7 cellular contexts compared by ENCODE assay signal in the genomic region with DNA sequence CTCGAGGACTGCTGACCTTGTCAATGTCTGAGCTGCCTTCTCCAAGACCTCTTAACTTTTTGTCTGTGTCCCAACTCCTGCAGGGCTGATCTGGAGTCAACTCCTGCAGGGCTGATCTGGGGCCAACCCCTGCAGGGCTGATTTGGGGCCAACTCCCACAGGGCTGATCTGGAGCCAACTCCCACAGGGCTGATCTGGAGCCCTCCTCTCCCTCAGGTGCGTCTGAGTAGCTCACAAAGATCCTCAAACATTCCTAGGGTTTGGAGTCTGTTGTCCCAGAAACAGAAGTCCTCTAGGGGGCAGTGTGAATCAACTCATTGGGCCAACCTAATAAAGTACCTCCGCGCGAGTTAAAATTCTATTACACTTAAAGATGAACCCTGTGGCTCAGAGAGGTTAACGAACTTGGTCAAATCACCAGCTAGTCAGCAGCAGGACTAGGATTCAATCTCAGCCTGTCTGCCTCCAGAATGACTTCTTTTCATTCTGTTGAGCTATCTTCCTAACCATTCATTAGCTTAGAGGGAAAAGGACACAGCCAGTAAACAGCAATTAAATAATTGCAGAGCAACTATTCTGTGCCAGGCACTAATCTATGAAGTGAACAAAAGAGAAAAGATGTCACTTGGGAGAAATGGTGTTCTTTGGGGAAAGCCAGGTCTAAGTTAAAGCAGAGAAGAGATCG. TPM values are rescaled to one million over a fixed set of nuclear protein-coding genes. Genes with fewer than 3 reads are reported as not detected.
DNase-seq lines count a peak whose midpoint lies in the region; ATAC-seq, FAIRE-seq and TF ChIP-seq lines count a peak whose summit lies in the region.

No MANE protein-coding gene starts in this region.

- H4K20me1 ChIP-seq in astrocyte (ENCODE audit: insufficient read depth, low read length) = no peaks in the 10 kb centered on the region

- peaks cover 4% of the 10 kb centered on the region for H3K9me3 Mint-ChIP-seq in astrocyte (ENCODE audit: unreplicated experiment)

- H3K27ac Mint-ChIP-seq in astrocyte (ENCODE audit: unreplicated experiment) = no peak overlapping the region

- FAIRE-seq in astrocyte (lab: Jason Lieb, UNC) = no peak

- H3K36me3 ChIP-seq in astrocyte (ENCODE audit: insufficient read depth, low read length) = no peaks in the 10 kb centered on the region

- H2AFZ ChIP-seq in astrocyte (ENCODE audit: low read depth, low read length) = no peak overlapping the region

- H3K4me2 ChIP-seq in astrocyte (ENCODE audit: low read length) = no peak overlapping the region

- peak; percentile 68 for TF ChIP-seq CTCF in GM12875 (IDR thresholded peaks at IDR 0.05; ENCODE audit: borderline replicate concordance, insufficient read depth, low read depth, low read length)
- peak; percentile 87 for TF ChIP-seq CTCF in astrocyte (IDR thresholded peaks at IDR 0.05; ENCODE audit: insufficient read depth, low read depth, low read length)

- H3K27me3 Mint-ChIP-seq in astrocyte (ENCODE audit: low read depth, unreplicated experiment) = peaks cover 36% of the 10 kb centered on the region

- peaks cover 42% of the 10 kb centered on the region for H3K27me3 ChIP-seq in astrocyte (ENCODE audit: insufficient read depth, low read length)

- H3K9me3 ChIP-seq in astrocyte (ENCODE audit: insufficient read depth, low read depth, low read length) = no peaks in the 10 kb centered on the region

- H3K4me3 ChIP-seq in GM12875 (ENCODE audit: low read depth, low read length) (no peak overlapping the region), astrocyte (ENCODE audit: insufficient read depth, low read depth, low read length) (no peak overlapping the region)

- no peaks in the 10 kb centered on the region for H3K36me3 Mint-ChIP-seq in astrocyte (ENCODE audit: low read depth, unreplicated experiment)

- no peak overlapping the region for H3K9ac ChIP-seq in astrocyte (ENCODE audit: low read length)

- no peak overlapping the region for H3K4me3 Mint-ChIP-seq in astrocyte (ENCODE audit: unreplicated experiment)

- DNase-seq in NCI-H187 treated with DMSO at 0.1 percent for 48 hours (lab: John Stamatoyannopoulos, UW) (peak; percentile 14), T-helper 22 cell (ENCODE audit: low read depth) (peak; percentile 20), astrocyte (ENCODE audit: low read depth) (peak; percentile 38), iPS DF 4.7 (ENCODE audit: extremely low read depth, low spot score) (peak; percentile 69)
- DNase-seq in stimulated activated CD4-positive, alpha-beta T cell treated with anti-CD3 and anti-CD28 coated beads, Interleukin-12 subunit alpha, Interleukin-12 subunit beta, amount 100 ng/mL, for 24 hours (ENCODE audit: low read depth in 2 of 2) = peak; percentile 12 to 30

- ATAC-seq in HG03045 (IDR thresholded peaks at IDR 0.05; ENCODE audit: unreplicated experiment) = no peak

- H3K79me2 ChIP-seq in astrocyte (ENCODE audit: insufficient read depth, low read length) = no peaks in the 10 kb centered on the region

- H3K4me1 Mint-ChIP-seq in astrocyte (ENCODE audit: low read depth, unreplicated experiment) = peaks cover 18% of the 10 kb centered on the region

- H3K27ac ChIP-seq in astrocyte (ENCODE audit: low read depth, low read length) = no peak overlapping the region

- peaks cover 2% of the 10 kb centered on the region for H3K4me1 ChIP-seq in astrocyte (ENCODE audit: insufficient read depth, low read length)

RNA-seq across cellular contexts. Expression of a gene that starts 17.2 kb away (rescaled TPM):
- 15.0 and 15.4 TPM in 2 replicates for total RNA-seq in astrocyte

RNA-seq across cellular contexts. Expression of a gene that starts 47.0 kb away (rescaled TPM):
- 33.1 and 37.0 TPM in 2 replicates for total RNA-seq in astrocyte

Comparison
In these comparisons a context has a peak if more than half of its experiments do, and no peak if none do; other contexts are left out.
1. DNase-seq: peak in every context shown above with its lines; median percentile 69 in iPS DF 4.7; 38 in astrocyte; 21 in stimulated activated CD4-positive, alpha-beta T cell treated with anti-CD3 and anti-CD28 coated beads, Interleukin-12 subunit alpha, Interleukin-12 subunit beta, amount 100 ng/mL, for 24 hours; 20 in T-helper 22 cell; 14 in NCI-H187 treated with DMSO at 0.1 percent for 48 hours.